In the genomic region with DNA sequence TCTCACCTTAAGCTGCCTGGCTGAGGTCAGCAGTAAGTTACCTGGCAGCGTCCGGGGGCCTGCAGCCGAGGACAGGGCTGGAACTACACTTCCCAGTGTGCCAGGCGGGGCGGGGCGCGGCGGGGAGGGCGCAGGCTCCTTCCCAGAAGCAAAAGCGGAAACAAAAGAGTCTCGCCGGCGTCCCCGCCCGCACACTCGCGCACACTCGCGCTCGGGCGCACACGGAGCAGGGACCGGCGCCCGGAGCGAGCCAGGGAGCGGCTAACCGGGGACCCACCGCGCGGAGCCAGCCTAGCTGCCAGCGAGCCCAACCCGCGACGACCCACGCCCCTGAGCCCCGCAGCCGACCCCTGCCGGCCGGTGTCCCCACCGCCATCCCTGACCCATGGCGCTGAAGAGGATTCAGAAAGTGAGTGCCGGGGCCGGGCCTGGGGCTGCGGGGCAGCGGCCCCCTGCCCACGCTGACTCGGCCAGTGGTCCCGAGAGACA, we compare ENCODE assay signal across 1 cellular context.
TF ChIP-seq lines count a peak whose summit lies in the region.

A gene (plus strand): TSS at position 190 of the 489 bp plus-strand sequence. CDS start 196 bp downstream, at position 386.

TF ChIP-seq in HepG2, 621 proteins besides CTCF, POLR2A, EP300 and RAD21 (continued from another document and continues in another):
- TF ChIP-seq, protein P1, sequence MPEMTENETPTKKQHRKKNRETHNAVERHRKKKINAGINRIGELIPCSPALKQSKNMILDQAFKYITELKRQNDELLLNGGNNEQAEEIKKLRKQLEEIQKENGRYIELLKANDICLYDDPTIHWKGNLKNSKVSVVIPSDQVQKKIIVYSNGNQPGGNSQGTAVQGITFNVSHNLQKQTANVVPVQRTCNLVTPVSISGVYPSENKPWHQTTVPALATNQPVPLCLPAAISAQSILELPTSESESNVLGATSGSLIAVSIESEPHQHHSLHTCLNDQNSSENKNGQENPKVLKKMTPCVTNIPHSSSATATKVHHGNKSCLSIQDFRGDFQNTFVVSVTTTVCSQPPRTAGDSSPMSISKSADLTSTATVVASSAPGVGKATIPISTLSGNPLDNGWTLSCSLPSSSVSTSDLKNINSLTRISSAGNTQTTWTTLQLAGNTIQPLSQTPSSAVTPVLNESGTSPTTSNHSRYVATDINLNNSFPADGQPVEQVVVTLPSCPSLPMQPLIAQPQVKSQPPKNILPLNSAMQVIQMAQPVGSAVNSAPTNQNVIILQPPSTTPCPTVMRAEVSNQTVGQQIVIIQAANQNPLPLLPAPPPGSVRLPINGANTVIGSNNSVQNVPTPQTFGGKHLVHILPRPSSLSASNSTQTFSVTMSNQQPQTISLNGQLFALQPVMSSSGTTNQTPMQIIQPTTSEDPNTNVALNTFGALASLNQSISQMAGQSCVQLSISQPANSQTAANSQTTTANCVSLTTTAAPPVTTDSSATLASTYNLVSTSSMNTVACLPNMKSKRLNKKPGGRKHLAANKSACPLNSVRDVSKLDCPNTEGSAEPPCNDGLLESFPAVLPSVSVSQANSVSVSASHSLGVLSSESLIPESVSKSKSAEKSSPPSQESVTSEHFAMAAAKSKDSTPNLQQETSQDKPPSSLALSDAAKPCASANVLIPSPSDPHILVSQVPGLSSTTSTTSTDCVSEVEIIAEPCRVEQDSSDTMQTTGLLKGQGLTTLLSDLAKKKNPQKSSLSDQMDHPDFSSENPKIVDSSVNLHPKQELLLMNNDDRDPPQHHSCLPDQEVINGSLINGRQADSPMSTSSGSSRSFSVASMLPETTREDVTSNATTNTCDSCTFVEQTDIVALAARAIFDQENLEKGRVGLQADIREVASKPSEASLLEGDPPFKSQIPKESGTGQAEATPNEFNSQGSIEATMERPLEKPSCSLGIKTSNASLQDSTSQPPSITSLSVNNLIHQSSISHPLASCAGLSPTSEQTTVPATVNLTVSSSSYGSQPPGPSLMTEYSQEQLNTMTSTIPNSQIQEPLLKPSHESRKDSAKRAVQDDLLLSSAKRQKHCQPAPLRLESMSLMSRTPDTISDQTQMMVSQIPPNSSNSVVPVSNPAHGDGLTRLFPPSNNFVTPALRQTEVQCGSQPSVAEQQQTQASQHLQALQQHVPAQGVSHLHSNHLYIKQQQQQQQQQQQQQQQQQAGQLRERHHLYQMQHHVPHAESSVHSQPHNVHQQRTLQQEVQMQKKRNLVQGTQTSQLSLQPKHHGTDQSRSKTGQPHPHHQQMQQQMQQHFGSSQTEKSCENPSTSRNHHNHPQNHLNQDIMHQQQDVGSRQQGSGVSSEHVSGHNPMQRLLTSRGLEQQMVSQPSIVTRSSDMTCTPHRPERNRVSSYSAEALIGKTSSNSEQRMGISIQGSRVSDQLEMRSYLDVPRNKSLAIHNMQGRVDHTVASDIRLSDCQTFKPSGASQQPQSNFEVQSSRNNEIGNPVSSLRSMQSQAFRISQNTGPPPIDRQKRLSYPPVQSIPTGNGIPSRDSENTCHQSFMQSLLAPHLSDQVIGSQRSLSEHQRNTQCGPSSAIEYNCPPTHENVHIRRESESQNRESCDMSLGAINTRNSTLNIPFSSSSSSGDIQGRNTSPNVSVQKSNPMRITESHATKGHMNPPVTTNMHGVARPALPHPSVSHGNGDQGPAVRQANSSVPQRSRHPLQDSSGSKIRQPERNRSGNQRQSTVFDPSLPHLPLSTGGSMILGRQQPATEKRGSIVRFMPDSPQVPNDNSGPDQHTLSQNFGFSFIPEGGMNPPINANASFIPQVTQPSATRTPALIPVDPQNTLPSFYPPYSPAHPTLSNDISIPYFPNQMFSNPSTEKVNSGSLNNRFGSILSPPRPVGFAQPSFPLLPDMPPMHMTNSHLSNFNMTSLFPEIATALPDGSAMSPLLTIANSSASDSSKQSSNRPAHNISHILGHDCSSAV (CRISPR knock-in tag; IDR thresholded peaks at IDR 0.05; ENCODE audit: borderline replicate concordance): no peak
- TF ChIP-seq FOXM1 (CRISPR knock-in tag; IDR thresholded peaks at IDR 0.05) (no peak), TBP (CRISPR knock-in tag; IDR thresholded peaks at IDR 0.05) (peak; percentile 82; the same call in 1 of the 2 replicates), MED13 (CRISPR knock-in tag; IDR thresholded peaks at IDR 0.05) (peak; percentile 69), ZKSCAN5 (CRISPR knock-in tag; IDR thresholded peaks at IDR 0.05) (no peak), SIN3A (IDR thresholded peaks at IDR 0.05; ENCODE audit: borderline replicate concordance, low read depth, low read length) (peak; percentile 67; the same call in 1 of the 2 replicates), ZNF331 (CRISPR knock-in tag; IDR thresholded peaks at IDR 0.05) (peak; percentile 70; the same call in 1 of the 2 replicates), TRIM24 (CRISPR knock-in tag; IDR thresholded peaks at IDR 0.05) (no peak), ISX (CRISPR knock-in tag; conservative IDR thresholded peaks at IDR 0.05) (0 out of 2 replicates have a peak, but pooled peaks have one; percentile 70), ZNF629 (CRISPR knock-in tag; conservative IDR thresholded peaks at IDR 0.05) (0 out of 2 replicates have a peak, but pooled peaks have one; percentile 16), SP1 (IDR thresholded peaks at IDR 0.05) (no peak), SP1 (CRISPR knock-in tag; IDR thresholded peaks at IDR 0.05) (peak; percentile 80), TSC22D2 (CRISPR knock-in tag; IDR thresholded peaks at IDR 0.05; ENCODE audit: borderline replicate concordance) (peak; percentile 45; the same call in 1 of the 2 replicates), KDM2A (CRISPR knock-in tag; IDR thresholded peaks at IDR 0.05; ENCODE audit: borderline replicate concordance, low read depth) (peak; percentile 85), SCMH1 (CRISPR knock-in tag; IDR thresholded peaks at IDR 0.05; ENCODE audit: borderline replicate concordance) (no peak), ESRRA (CRISPR knock-in tag; IDR thresholded peaks at IDR 0.05; ENCODE audit: low read depth) (0 out of 2 replicates have a peak, but pooled peaks have one; percentile 23), ZNF788 (CRISPR knock-in tag; IDR thresholded peaks at IDR 0.05; ENCODE audit: borderline replicate concordance) (peak; percentile 11; the same call in 1 of the 2 replicates), ZSCAN20 (CRISPR knock-in tag; IDR thresholded peaks at IDR 0.05; ENCODE audit: borderline replicate concordance) (peak; percentile 85; the same call in 1 of the 2 replicates), FOXP1 (IDR thresholded peaks at IDR 0.05) (no peak), FOXP1 (CRISPR knock-in tag; IDR thresholded peaks at IDR 0.05) (no peak), MED1 (CRISPR knock-in tag; IDR thresholded peaks at IDR 0.05) (peak; percentile 60), DR1 (CRISPR knock-in tag; IDR thresholded peaks at IDR 0.05) (peak; percentile 71; the same call in 1 of the 2 replicates), BRD4 (CRISPR knock-in tag; IDR thresholded peaks at IDR 0.05) (0 out of 2 replicates have a peak, but pooled peaks have one; percentile 40), ZNF12 (CRISPR knock-in tag; IDR thresholded peaks at IDR 0.05) (peak; percentile 37; the same call in 1 of the 2 replicates), ZNF709 (CRISPR knock-in tag; IDR thresholded peaks at IDR 0.05) (peak; percentile 53; the same call in 1 of the 2 replicates), KAT7 (CRISPR knock-in tag; IDR thresholded peaks at IDR 0.05; ENCODE audit: borderline replicate concordance) (peak; percentile 71; the same call in 1 of the 2 replicates), HES4 (CRISPR knock-in tag; IDR thresholded peaks at IDR 0.05; ENCODE audit: borderline replicate concordance) (0 out of 2 replicates have a peak, but pooled peaks have one; percentile 57), ZNF460 (CRISPR knock-in tag; IDR thresholded peaks at IDR 0.05; ENCODE audit: borderline replicate concordance) (no peak), ZFX (CRISPR knock-in tag; IDR thresholded peaks at IDR 0.05; ENCODE audit: low read depth) (peak; percentile 90), ZNF24 (IDR thresholded peaks at IDR 0.05) (no peak), TAF1 (CRISPR knock-in tag; IDR thresholded peaks at IDR 0.05) (peak; percentile 86), ZFP82 (CRISPR knock-in tag; IDR thresholded peaks at IDR 0.05; ENCODE audit: borderline replicate concordance) (no peak), HDAC1 (CRISPR knock-in tag; IDR thresholded peaks at IDR 0.05) (0 out of 2 replicates have a peak, but pooled peaks have one; percentile 40), KDM5B (CRISPR knock-in tag; IDR thresholded peaks at IDR 0.05; ENCODE audit: borderline replicate concordance) (0 out of 2 replicates have a peak, but pooled peaks have one; percentile 20), ZSCAN12 (CRISPR knock-in tag; IDR thresholded peaks at IDR 0.05) (peak; percentile 79), CEBPG (CRISPR knock-in tag; IDR thresholded peaks at IDR 0.05) (no peak), MAF1 (CRISPR knock-in tag; IDR thresholded peaks at IDR 0.05; ENCODE audit: borderline replicate concordance) (peak; percentile 67; the same call in 1 of the 2 replicates)
- TF ChIP-seq, protein P2, sequence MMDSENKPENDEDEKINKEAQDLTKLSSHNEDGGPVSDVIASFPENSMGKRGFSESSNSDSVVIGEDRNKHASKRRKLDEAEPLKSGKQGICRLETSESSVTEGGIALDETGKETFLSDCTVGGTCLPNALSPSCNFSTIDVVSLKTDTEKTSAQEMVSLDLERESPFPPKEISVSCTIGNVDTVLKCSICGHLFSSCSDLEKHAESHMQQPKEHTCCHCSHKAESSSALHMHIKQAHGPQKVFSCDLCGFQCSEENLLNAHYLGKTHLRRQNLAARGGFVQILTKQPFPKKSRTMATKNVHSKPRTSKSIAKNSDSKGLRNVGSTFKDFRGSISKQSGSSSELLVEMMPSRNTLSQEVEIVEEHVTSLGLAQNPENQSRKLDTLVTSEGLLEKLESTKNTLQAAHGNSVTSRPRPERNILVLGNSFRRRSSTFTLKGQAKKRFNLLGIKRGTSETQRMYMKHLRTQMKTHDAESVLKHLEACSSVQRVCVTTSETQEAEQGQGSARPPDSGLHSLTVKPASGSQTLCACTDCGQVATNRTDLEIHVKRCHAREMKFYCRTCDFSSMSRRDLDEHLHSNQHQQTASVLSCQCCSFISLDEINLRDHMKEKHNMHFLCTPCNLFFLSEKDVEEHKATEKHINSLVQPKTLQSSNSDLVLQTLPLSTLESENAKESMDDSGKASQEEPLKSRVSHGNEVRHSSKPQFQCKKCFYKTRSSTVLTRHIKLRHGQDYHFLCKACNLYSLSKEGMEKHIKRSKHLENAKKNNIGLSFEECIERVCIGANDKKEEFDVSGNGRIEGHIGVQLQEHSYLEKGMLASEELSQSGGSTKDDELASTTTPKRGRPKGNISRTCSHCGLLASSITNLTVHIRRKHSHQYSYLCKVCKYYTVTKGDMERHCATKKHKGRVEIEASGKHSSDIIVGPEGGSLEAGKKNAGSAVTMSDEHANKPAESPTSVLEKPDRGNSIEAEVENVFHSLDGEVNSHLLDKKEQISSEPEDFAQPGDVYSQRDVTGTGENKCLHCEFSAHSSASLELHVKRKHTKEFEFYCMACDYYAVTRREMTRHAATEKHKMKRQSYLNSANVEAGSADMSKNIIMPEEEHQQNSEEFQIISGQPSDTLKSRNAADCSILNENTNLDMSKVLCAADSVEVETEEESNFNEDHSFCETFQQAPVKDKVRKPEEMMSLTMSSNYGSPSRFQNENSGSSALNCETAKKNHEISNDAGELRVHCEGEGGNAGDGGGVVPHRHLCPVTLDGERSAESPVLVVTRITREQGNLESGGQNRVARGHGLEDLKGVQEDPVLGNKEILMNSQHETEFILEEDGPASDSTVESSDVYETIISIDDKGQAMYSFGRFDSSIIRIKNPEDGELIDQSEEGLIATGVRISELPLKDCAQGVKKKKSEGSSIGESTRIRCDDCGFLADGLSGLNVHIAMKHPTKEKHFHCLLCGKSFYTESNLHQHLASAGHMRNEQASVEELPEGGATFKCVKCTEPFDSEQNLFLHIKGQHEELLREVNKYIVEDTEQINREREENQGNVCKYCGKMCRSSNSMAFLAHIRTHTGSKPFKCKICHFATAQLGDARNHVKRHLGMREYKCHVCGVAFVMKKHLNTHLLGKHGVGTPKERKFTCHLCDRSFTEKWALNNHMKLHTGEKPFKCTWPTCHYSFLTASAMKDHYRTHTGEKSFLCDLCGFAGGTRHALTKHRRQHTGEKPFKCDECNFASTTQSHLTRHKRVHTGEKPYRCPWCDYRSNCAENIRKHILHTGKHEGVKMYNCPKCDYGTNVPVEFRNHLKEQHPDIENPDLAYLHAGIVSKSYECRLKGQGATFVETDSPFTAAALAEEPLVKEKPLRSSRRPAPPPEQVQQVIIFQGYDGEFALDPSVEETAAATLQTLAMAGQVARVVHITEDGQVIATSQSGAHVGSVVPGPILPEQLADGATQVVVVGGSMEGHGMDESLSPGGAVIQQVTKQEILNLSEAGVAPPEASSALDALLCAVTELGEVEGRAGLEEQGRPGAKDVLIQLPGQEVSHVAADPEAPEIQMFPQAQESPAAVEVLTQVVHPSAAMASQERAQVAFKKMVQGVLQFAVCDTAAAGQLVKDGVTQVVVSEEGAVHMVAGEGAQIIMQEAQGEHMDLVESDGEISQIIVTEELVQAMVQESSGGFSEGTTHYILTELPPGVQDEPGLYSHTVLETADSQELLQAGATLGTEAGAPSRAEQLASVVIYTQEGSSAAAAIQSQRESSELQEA (CRISPR knock-in tag; IDR thresholded peaks at IDR 0.05; ENCODE audit: not compliant biosample characterization): peak; percentile 60
- TF ChIP-seq, protein P3, sequence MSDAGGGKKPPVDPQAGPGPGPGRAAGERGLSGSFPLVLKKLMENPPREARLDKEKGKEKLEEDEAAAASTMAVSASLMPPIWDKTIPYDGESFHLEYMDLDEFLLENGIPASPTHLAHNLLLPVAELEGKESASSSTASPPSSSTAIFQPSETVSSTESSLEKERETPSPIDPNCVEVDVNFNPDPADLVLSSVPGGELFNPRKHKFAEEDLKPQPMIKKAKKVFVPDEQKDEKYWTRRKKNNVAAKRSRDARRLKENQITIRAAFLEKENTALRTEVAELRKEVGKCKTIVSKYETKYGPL (CRISPR knock-in tag; IDR thresholded peaks at IDR 0.05): peak; percentile 47; the same call in 1 of the 2 replicates
- TF ChIP-seq, protein P4, sequence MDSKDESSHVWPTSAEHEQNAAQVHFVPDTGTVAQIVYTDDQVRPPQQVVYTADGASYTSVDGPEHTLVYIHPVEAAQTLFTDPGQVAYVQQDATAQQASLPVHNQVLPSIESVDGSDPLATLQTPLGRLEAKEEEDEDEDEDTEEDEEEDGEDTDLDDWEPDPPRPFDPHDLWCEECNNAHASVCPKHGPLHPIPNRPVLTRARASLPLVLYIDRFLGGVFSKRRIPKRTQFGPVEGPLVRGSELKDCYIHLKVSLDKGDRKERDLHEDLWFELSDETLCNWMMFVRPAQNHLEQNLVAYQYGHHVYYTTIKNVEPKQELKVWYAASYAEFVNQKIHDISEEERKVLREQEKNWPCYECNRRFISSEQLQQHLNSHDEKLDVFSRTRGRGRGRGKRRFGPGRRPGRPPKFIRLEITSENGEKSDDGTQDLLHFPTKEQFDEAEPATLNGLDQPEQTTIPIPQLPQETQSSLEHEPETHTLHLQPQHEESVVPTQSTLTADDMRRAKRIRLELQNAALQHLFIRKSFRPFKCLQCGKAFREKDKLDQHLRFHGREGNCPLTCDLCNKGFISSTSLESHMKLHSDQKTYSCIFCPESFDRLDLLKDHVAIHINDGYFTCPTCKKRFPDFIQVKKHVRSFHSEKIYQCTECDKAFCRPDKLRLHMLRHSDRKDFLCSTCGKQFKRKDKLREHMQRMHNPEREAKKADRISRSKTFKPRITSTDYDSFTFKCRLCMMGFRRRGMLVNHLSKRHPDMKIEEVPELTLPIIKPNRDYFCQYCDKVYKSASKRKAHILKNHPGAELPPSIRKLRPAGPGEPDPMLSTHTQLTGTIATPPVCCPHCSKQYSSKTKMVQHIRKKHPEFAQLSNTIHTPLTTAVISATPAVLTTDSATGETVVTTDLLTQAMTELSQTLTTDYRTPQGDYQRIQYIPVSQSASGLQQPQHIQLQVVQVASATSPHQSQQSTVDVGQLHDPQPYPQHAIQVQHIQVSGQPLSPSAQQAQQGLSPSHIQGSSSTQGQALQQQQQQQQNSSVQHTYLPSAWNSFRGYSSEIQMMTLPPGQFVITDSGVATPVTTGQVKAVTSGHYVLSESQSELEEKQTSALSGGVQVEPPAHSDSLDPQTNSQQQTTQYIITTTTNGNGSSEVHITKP (CRISPR knock-in tag; IDR thresholded peaks at IDR 0.05; ENCODE audit: low read depth): no peak
